In genomic region chr17:65173951-65174683, GRCh38 we compare ENCODE assay signal across 1 cellular context.
TF ChIP-seq lines count a peak whose summit lies in the region.

No MANE protein-coding gene starts in this region.

TF ChIP-seq in HEK293, 187 proteins besides CTCF, POLR2A, EP300 and RAD21 (continued from another document):
- TF ChIP-seq ZNF513 (tag by site-specific recombination; IDR thresholded peaks at IDR 0.05) = no peak
- TF ChIP-seq ZNF223 (tag by site-specific recombination; IDR thresholded peaks at IDR 0.05) = no peak
- TF ChIP-seq PBX3 (CRISPR knock-in tag; IDR thresholded peaks at IDR 0.05) = no peak
- no peak for TF ChIP-seq ZNF221 (tag by site-specific recombination; IDR thresholded peaks at IDR 0.05; ENCODE audit: borderline replicate concordance)
- TF ChIP-seq ZSCAN4 (tag by site-specific recombination; IDR thresholded peaks at IDR 0.05) = peak; percentile 47
- no peak for TF ChIP-seq ZNF394 (tag by site-specific recombination; IDR thresholded peaks at IDR 0.05; ENCODE audit: borderline replicate concordance)
TF ChIP-seq in HEK293: peak in this region for 1.
